ENCODE assay signal across 23 cellular contexts in genomic region chr3:18126772-18127171, GRCh38.
A peak's percentile ranks its signal among the peaks of the same experiment; 100 is the strongest.
DNase-seq lines count a peak whose midpoint lies in the region; ATAC-seq and TF ChIP-seq lines count a peak whose summit lies in the region.
"Had no signal": no experiment of that assay in that cellular context is flagged by ENCODE, and none has a peak within 500 bp of the region (broad histone marks: within the 10 kb centered on the region; RNA-seq: fewer than 3 reads in every experiment).

No MANE protein-coding gene starts in this region.

- H3K4me1 ChIP-seq in BLaER1 = peaks cover 58% of the 10 kb centered on the region
- H3K4me1 ChIP-seq: HAP-1 had no signal

- peak; percentile 13 for DNase-seq in LNCaP clone FGC (ENCODE audit: low read depth)
- DNase-seq in stimulated activated CD4-positive, alpha-beta T cell treated with anti-CD3 and anti-CD28 coated beads, Interleukin-4, amount 100 ng/mL, for 1 hour = no peak
- DNase-seq in HT-29 (ENCODE audit: low spot score) = no peak
- no peak for DNase-seq in pons (ENCODE audit: low spot score)
- DNase-seq: C1 segment of cervical spinal cord; Calu3; CD8-positive, alpha-beta memory T cell; DMS153; EL; NCI-H1105; NCI-H146; NCI-H2029 treated with DMSO at 0.1 percent for 48 hours; NCI-H2171; NCI-H446; NCI-H526; PC-9; RPMI8226; SHP77 had no signal

- TF ChIP-seq CTCF in LNCaP clone FGC (IDR thresholded peaks at IDR 0.05; ENCODE audit: control insufficient read depth, extremely low read depth, insufficient read depth) (no peak), SU-DHL-6 (IDR thresholded peaks at IDR 0.05; ENCODE audit: insufficient read depth, low read length, poor library complexity, severe bottlenecking) (no peak)

- H3K27me3 ChIP-seq in BLaER1 = no peaks in the 10 kb centered on the region
- 0 out of 2 replicates have a peak, but pooled peaks cover 3% of the 10 kb centered on the region for H3K27me3 ChIP-seq in SU-DHL-6 (ENCODE audit: low read length)

- peaks cover 15% of the 10 kb centered on the region for H3K36me3 ChIP-seq in BLaER1
- no peaks in the 10 kb centered on the region for H3K36me3 ChIP-seq in SU-DHL-6 (ENCODE audit: low read length)
- H3K36me3 ChIP-seq: HAP-1 had no signal

- H2AFZ ChIP-seq in SU-DHL-6 (ENCODE audit: low read depth, low read length, severe bottlenecking) = no peak overlapping the region
- H2AFZ ChIP-seq: PC-9 had no signal

- no peak overlapping the region for H3K4me3 Mint-ChIP-seq in stimulated activated memory B cell treated with anti-CD40 and anti-IgM and Interleukin-4, amounts not matched to agents 10 μg/mL and 1 μg/mL and 100 μg/mL, for 72 hours
- H3K4me3 Mint-ChIP-seq: CD8-positive, alpha-beta memory T cell; T-helper 2 cell treated with Interferon-gamma antibody and Interleukin-4, amounts not matched to agents 5 μg/mL and 100 μg/mL, for 36 hours had no signal

- peak overlapping the region; percentile 87 for H3K4me2 ChIP-seq in BLaER1
- peak overlapping the region; percentile 38 for H3K4me2 ChIP-seq in SU-DHL-6 (ENCODE audit: low read depth, low read length, poor library complexity, severe bottlenecking)
- H3K4me2 ChIP-seq: PC-9 had no signal

- H3K9ac ChIP-seq in BLaER1 (peak overlapping the region; percentile 74), SU-DHL-6 (ENCODE audit: low read length) (no peak overlapping the region)

- peak overlapping the region; percentile 86 for H3K27ac ChIP-seq in BLaER1
- no peak overlapping the region for H3K27ac ChIP-seq in SU-DHL-6 (ENCODE audit: low read depth, low read length)
- H3K27ac ChIP-seq: PC-9 had no signal

- H3K27me3 Mint-ChIP-seq in stimulated activated memory B cell treated with anti-CD40 and anti-IgM and Interleukin-4, amounts not matched to agents 10 μg/mL and 1 μg/mL and 100 μg/mL, for 72 hours = no peaks in the 10 kb centered on the region

- H3K9me3 ChIP-seq in BLaER1 = peaks cover 15% of the 10 kb centered on the region
- H3K9me3 ChIP-seq in SU-DHL-6 (ENCODE audit: insufficient read depth, low read length) = no peaks in the 10 kb centered on the region
- H3K9me3 ChIP-seq: HAP-1 had no signal

- no peaks in the 10 kb centered on the region for H3K9me2 ChIP-seq in SU-DHL-6 (replicated peaks; ENCODE audit: insufficient read depth, low read length)

- no peaks in the 10 kb centered on the region for H3F3A ChIP-seq in SU-DHL-6 (ENCODE audit: insufficient read depth)

- H3K79me2 ChIP-seq in SU-DHL-6 (ENCODE audit: insufficient read depth, low read length) = no peaks in the 10 kb centered on the region

- H3K4me1 Mint-ChIP-seq in stimulated activated memory B cell treated with anti-CD40 and anti-IgM and Interleukin-4, amounts not matched to agents 10 μg/mL and 1 μg/mL and 100 μg/mL, for 72 hours = peaks cover 27% of the 10 kb centered on the region
- H3K4me1 Mint-ChIP-seq: CD8-positive, alpha-beta memory T cell had no signal

- no peaks in the 10 kb centered on the region for H3K36me3 Mint-ChIP-seq in stimulated activated memory B cell treated with anti-CD40 and anti-IgM and Interleukin-4, amounts not matched to agents 10 μg/mL and 1 μg/mL and 100 μg/mL, for 72 hours
- H3K36me3 Mint-ChIP-seq: CD8-positive, alpha-beta memory T cell had no signal

- no peaks in the 10 kb centered on the region for H4K20me1 ChIP-seq in BLaER1
- H4K20me1 ChIP-seq in SU-DHL-6 (ENCODE audit: low read depth, low read length) = no peaks in the 10 kb centered on the region

- no peaks in the 10 kb centered on the region for H3K9me3 Mint-ChIP-seq in stimulated activated memory B cell treated with anti-CD40 and anti-IgM and Interleukin-4, amounts not matched to agents 10 μg/mL and 1 μg/mL and 100 μg/mL, for 72 hours
- H3K9me3 Mint-ChIP-seq: CD8-positive, alpha-beta memory T cell; T-helper 2 cell treated with Interferon-gamma antibody and Interleukin-4, amounts not matched to agents 5 μg/mL and 100 μg/mL, for 36 hours had no signal

- no peak for ATAC-seq in stimulated activated memory B cell treated with anti-CD40 and anti-IgM and Interleukin-4, amounts not matched to agents 10 μg/mL and 1 μg/mL and 100 μg/mL, for 72 hours

- H3K27ac Mint-ChIP-seq in stimulated activated memory B cell treated with anti-CD40 and anti-IgM and Interleukin-4, amounts not matched to agents 10 μg/mL and 1 μg/mL and 100 μg/mL, for 72 hours = peak overlapping the region; percentile 53
- H3K27ac Mint-ChIP-seq: CD8-positive, alpha-beta memory T cell; T-helper 2 cell treated with Interferon-gamma antibody and Interleukin-4, amounts not matched to agents 5 μg/mL and 100 μg/mL, for 36 hours had no signal

- peak overlapping the region; percentile 19; the same call in 1 of the 2 replicates for H3K4me3 ChIP-seq in BLaER1
- no peak overlapping the region for H3K4me3 ChIP-seq in LNCaP clone FGC (ENCODE audit: low read depth, low read length)
- no peak overlapping the region for H3K4me3 ChIP-seq in SU-DHL-6 (ENCODE audit: insufficient read depth, low read length, poor library complexity, severe bottlenecking)
- H3K4me3 ChIP-seq: HAP-1, PC-9 had no signal
